Comparison of ENCODE assay signal across 1 cellular context in the genomic region with DNA sequence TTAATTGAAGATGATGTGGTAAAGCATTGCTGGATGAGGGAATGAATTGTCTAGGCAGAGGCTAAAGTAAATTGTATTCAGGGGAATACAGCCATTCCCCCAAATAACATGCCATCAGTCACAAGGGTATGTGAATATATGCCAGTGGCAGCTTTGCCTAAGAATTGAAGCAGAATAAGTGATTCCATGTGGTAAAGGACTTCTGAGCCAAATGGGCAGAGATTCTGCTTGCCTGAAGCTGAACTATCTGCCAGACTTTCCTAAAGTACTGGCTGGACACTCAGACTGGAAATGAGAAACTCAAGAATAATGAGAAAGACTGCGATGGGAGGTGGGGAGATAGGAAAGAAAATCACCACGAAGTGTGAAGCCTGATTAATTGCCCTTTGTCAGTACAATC.
TF ChIP-seq lines count a peak whose summit lies in the region.

No MANE protein-coding gene starts in this region.

TF ChIP-seq in K562, 482 proteins besides CTCF, POLR2A, EP300 and RAD21:
- TF ChIP-seq YY1 (IDR thresholded peaks at IDR 0.05; ENCODE audit: borderline replicate concordance in 1 of 3, control insufficient read depth in 1 of 3, extremely low read depth in 1 of 3, insufficient read depth in 3 of 3, insufficient read length in 1 of 3, insufficient replicate concordance in 2 of 3, low read depth in 1 of 3, low read length in 2 of 3) = no peak
- TF ChIP-seq, protein P1, sequence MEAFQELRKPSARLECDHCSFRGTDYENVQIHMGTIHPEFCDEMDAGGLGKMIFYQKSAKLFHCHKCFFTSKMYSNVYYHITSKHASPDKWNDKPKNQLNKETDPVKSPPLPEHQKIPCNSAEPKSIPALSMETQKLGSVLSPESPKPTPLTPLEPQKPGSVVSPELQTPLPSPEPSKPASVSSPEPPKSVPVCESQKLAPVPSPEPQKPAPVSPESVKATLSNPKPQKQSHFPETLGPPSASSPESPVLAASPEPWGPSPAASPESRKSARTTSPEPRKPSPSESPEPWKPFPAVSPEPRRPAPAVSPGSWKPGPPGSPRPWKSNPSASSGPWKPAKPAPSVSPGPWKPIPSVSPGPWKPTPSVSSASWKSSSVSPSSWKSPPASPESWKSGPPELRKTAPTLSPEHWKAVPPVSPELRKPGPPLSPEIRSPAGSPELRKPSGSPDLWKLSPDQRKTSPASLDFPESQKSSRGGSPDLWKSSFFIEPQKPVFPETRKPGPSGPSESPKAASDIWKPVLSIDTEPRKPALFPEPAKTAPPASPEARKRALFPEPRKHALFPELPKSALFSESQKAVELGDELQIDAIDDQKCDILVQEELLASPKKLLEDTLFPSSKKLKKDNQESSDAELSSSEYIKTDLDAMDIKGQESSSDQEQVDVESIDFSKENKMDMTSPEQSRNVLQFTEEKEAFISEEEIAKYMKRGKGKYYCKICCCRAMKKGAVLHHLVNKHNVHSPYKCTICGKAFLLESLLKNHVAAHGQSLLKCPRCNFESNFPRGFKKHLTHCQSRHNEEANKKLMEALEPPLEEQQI (IDR thresholded peaks at IDR 0.05) = no peak
- TF ChIP-seq DIDO1 (tag; IDR thresholded peaks at IDR 0.05; ENCODE audit: low read depth) = no peak
- TF ChIP-seq, protein P2, sequence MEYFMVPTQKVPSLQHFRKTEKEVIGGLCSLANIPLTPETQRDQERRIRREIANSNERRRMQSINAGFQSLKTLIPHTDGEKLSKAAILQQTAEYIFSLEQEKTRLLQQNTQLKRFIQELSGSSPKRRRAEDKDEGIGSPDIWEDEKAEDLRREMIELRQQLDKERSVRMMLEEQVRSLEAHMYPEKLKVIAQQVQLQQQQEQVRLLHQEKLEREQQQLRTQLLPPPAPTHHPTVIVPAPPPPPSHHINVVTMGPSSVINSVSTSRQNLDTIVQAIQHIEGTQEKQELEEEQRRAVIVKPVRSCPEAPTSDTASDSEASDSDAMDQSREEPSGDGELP (CRISPR knock-in tag; IDR thresholded peaks at IDR 0.05; ENCODE audit: borderline replicate concordance) = no peak
- peak; percentile 4 for TF ChIP-seq MEIS2 (IDR thresholded peaks at IDR 0.05; ENCODE audit: partially characterized antibody)
- TF ChIP-seq RBM22 (IDR thresholded peaks at IDR 0.05; ENCODE audit: low read depth, low read length, poor library complexity, severe bottlenecking) = no peak
- TF ChIP-seq ZNF75A (CRISPR knock-in tag; IDR thresholded peaks at IDR 0.05) = no peak
- no peak for TF ChIP-seq FIP1L1 (IDR thresholded peaks at IDR 0.05; ENCODE audit: low read depth, low read length, poor library complexity, severe bottlenecking)
